Comparison of ENCODE assay signal across 23 cellular contexts in genomic region chr9:95413793-95414192, GRCh38.
A peak's percentile ranks its signal among the peaks of the same experiment; 100 is the strongest.
DNase-seq lines count a peak whose midpoint lies in the region; ATAC-seq, FAIRE-seq and TF ChIP-seq lines count a peak whose summit lies in the region.
"Had no signal": no experiment of that assay in that cellular context is flagged by ENCODE, and none has a peak within 500 bp of the region (broad histone marks: within the 10 kb centered on the region; RNA-seq: fewer than 3 reads in every experiment).

No MANE protein-coding gene starts in this region.

- ATAC-seq in A549: no peak
- no peak for ATAC-seq in IMR-90 (ENCODE audit: low read depth)
- no peak for ATAC-seq in WTC11
- ATAC-seq in GM21576 (IDR thresholded peaks at IDR 0.05; ENCODE audit: unreplicated experiment): no peak
- ATAC-seq: GM12878, K562 had no signal

- H3K79me1 ChIP-seq in IMR-90 (ENCODE audit: low read depth in 1 of 2, low read length in 2 of 2): no peaks in the 10 kb centered on the region

- H3K27ac ChIP-seq in A549 (peak overlapping the region; percentile 21 to 44; a peak in 4 of 6 replicates), IMR-90 (ENCODE audit: insufficient read depth, low read length) (no peak overlapping the region)
- H3K27ac ChIP-seq in CD4-positive, alpha-beta memory T cell (ENCODE audit: low read depth, low read length): no peak overlapping the region
- H3K27ac ChIP-seq: BLaER1 treated with 17β-estradiol and CSF1 and Interleukin-3, amounts not matched to agents 10 nM and 100 nM; GM23248; HL-60 had no signal

- WGBS in A549 (ENCODE audit: missing lambda C conversion rate): 54% methylated on average over 2 of the region's 2 CpGs
- no CpG with 5 or more reads among the region's 2 CpGs for WGBS in IMR-90 (ENCODE audit: extremely low coverage in 2 of 2, insufficient read length in 1 of 2), 2 experiments

- H3K14ac ChIP-seq in IMR-90 (replicated peaks; ENCODE audit: low read depth, low read length): 0 out of 2 replicates have a peak overlapping the region, but pooled peaks have one; percentile 58

- TF ChIP-seq CTCF in A549 (IDR thresholded peaks at IDR 0.05) (no peak), IMR-90 (conservative IDR thresholded peaks at IDR 0.05; ENCODE audit: low read depth, low read length) (no peak), WTC11 (IDR thresholded peaks at IDR 0.05) (no peak)

- H3K9me3 ChIP-seq in A549: no peaks in the 10 kb centered on the region
- H3K9me3 ChIP-seq in IMR-90 (ENCODE audit: control insufficient read depth, insufficient read depth, low read length): no peaks in the 10 kb centered on the region
- H3K9me3 ChIP-seq in CD4-positive, alpha-beta memory T cell (ENCODE audit: control insufficient read depth in 1 of 2, low read length in 2 of 2): no peaks in the 10 kb centered on the region
- H3K9me3 ChIP-seq: HAP-1 had no signal

- H2AK5ac ChIP-seq in IMR-90 (ENCODE audit: low read depth, low read length): peak overlapping the region; percentile 38; the same call in 1 of the 2 replicates

- H3K27me3 ChIP-seq in IMR-90 (ENCODE audit: control insufficient read depth, insufficient read depth, low read length): no peaks in the 10 kb centered on the region
- H3K27me3 ChIP-seq in CD4-positive, alpha-beta memory T cell (ENCODE audit: insufficient read depth, low read length): no peaks in the 10 kb centered on the region
- H3K27me3 ChIP-seq: BLaER1 treated with 17β-estradiol and CSF1 and Interleukin-3, amounts not matched to agents 10 nM and 100 nM had no signal

- CTCF ChIA-PET in A549 (lab: Yijun Ruan, JAX) (no interaction called here), IMR-90 (lab: Yijun Ruan, JAX) (no interaction called here), WTC11 (lab: Charles Lee) (no interaction called here)
- CTCF ChIA-PET in activated CD4-positive, alpha-beta memory T cell treated with anti-CD3 and anti-CD28 coated beads, Interleukin-2, amount 10 ng/mL, durations not matched to agents 7 days and 5 days (lab: Charles Lee): no interaction called here
- CTCF ChIA-PET in CD4-positive, alpha-beta memory T cell (lab: Charles Lee; ENCODE audit: partially characterized antibody): no interaction called here

- H2BK20ac ChIP-seq in IMR-90 (ENCODE audit: low read depth, low read length): no peak overlapping the region

- H3K23ac ChIP-seq in IMR-90 (ENCODE audit: low read depth, low read length): no peak overlapping the region

- TF ChIP-seq POLR2A in A549 (IDR thresholded peaks at IDR 0.05; ENCODE audit: low read length): no peak
- no peak for TF ChIP-seq POLR2A in IMR-90 (IDR thresholded peaks at IDR 0.05; ENCODE audit: low read depth, low read length)

- no peaks in the 10 kb centered on the region for H3K9me3 Mint-ChIP-seq in WTC11
- peaks cover 2% of the 10 kb centered on the region for H3K9me3 Mint-ChIP-seq in activated CD4-positive, alpha-beta memory T cell treated with anti-CD3 and anti-CD28 coated beads, Interleukin-2, amount 10 ng/mL, durations not matched to agents 7 days and 5 days
- H3K9me3 Mint-ChIP-seq in CD4-positive, alpha-beta memory T cell: peaks cover 0 to 7% (median 5%) of the 10 kb centered on the region in 8 donors

- peak overlapping the region; percentile 12 for H2BK120ac ChIP-seq in IMR-90 (ENCODE audit: low read depth, low read length)

- peaks cover 25% of the 10 kb centered on the region for H3K4me1 Mint-ChIP-seq in WTC11
- no peaks in the 10 kb centered on the region for H3K4me1 Mint-ChIP-seq in activated CD4-positive, alpha-beta memory T cell treated with anti-CD3 and anti-CD28 coated beads, Interleukin-2, amount 10 ng/mL, durations not matched to agents 7 days and 5 days
- H3K4me1 Mint-ChIP-seq in CD4-positive, alpha-beta memory T cell: peaks cover 0 to 1% (median 0%) of the 10 kb centered on the region in 4 donors
- H3K4me1 Mint-ChIP-seq: B cell; CD8-positive, alpha-beta memory T cell had no signal

- POLR2A ChIA-PET in A549 (lab: Yijun Ruan, JAX) (no interaction called here), IMR-90 (lab: Charles Lee; ENCODE audit: unreplicated experiment) (no interaction called here), WTC11 (lab: Charles Lee) (no interaction called here)
- POLR2A ChIA-PET in activated CD4-positive, alpha-beta memory T cell treated with anti-CD3 and anti-CD28 coated beads, Interleukin-2, amount 10 ng/mL, durations not matched to agents 7 days and 5 days (lab: Charles Lee): no interaction called here
- POLR2A ChIA-PET in CD4-positive, alpha-beta memory T cell (lab: Charles Lee; ENCODE audit: partially characterized antibody): no interaction called here

- H3K56ac ChIP-seq in IMR-90 (ENCODE audit: extremely low read depth, insufficient read depth, low read length): no peak overlapping the region

- no peak overlapping the region for H3K18ac ChIP-seq in IMR-90 (ENCODE audit: low read depth, low read length)

- H3K4me3 ChIP-seq in A549: no peak overlapping the region
- no peak overlapping the region for H3K4me3 ChIP-seq in IMR-90 (ENCODE audit: insufficient read depth, low read depth, low read length)
- H3K4me3 ChIP-seq in CD4-positive, alpha-beta memory T cell (ENCODE audit: low read length in 2 of 2): no peak overlapping the region
- H3K4me3 ChIP-seq: BLaER1 treated with 17β-estradiol and CSF1 and Interleukin-3, amounts not matched to agents 10 nM and 100 nM; GM12878; GM23248; HAP-1; K562 had no signal

- in situ Hi-C loops in IMR-90 (cut with MboI; ENCODE audit: low sequenced_read_pairs): no loop called here

- H3K9ac ChIP-seq in IMR-90 (ENCODE audit: low read depth, low read length): no peak overlapping the region
- H3K9ac ChIP-seq: BLaER1 treated with 17β-estradiol and CSF1 and Interleukin-3, amounts not matched to agents 10 nM and 100 nM; GM23248 had no signal

- BruUV-seq in IMR-90 (replicated peaks; lab: Mats Ljungman, UMichigan): no TSS peak

- peak overlapping the region; percentile 55; the same call in 1 of the 2 replicates for H3K4ac ChIP-seq in IMR-90 (ENCODE audit: low read depth, low read length)

- H3K4me2 ChIP-seq in A549 (peak overlapping the region; percentile 30; the same call in 2 of the 3 replicates), IMR-90 (ENCODE audit: low read depth, low read length) (no peak overlapping the region)
- H3K4me2 ChIP-seq: BLaER1 treated with 17β-estradiol and CSF1 and Interleukin-3, amounts not matched to agents 10 nM and 100 nM had no signal

- no peak overlapping the region for H2BK5ac ChIP-seq in IMR-90 (ENCODE audit: low read depth, low read length, poor library complexity, severe bottlenecking)

- H4K20me1 ChIP-seq in IMR-90 (ENCODE audit: insufficient read depth, low read length): no peaks in the 10 kb centered on the region
- H4K20me1 ChIP-seq: BLaER1 treated with 17β-estradiol and CSF1 and Interleukin-3, amounts not matched to agents 10 nM and 100 nM had no signal

- dilution Hi-C loops in IMR-90 (cut with HindIII; ENCODE audit: low sequenced_read_pairs, unreplicated experiment): no loop called here

- no peak for DNase-seq in A549 (ENCODE audit: low read depth in 1 of 2, low spot score in 1 of 2)
- no peak for DNase-seq in IMR-90
- peak; percentile 65 for DNase-seq in NCI-H748 (lab: John Stamatoyannopoulos, UW; ENCODE audit: unreplicated experiment)
- no peak for DNase-seq in WTC11 (ENCODE audit: low spot score)
- DNase-seq in activated CD4-positive, alpha-beta memory T cell treated with anti-CD3 and anti-CD28 coated beads, Interleukin-2, amount 10 ng/mL, durations not matched to agents 7 days and 5 days: no peak
- DNase-seq in CD4-positive, alpha-beta memory T cell: no peak
- no peak for DNase-seq in SHP77 treated with DMSO at 0.1 percent for 48 hours (lab: John Stamatoyannopoulos, UW)
- DNase-seq: 8988T; CD8-positive, alpha-beta memory T cell; COR-L47; DMS 273 treated with DMSO at 0.1 percent for 48 hours; DMS53; DND-41; EL; GM23248 had no signal

- H3K36me3 ChIP-seq in IMR-90 (ENCODE audit: control insufficient read depth, insufficient read depth, low read length): no peaks in the 10 kb centered on the region
- no peaks in the 10 kb centered on the region for H3K36me3 ChIP-seq in CD4-positive, alpha-beta memory T cell (ENCODE audit: insufficient read depth, low read length)
- H3K36me3 ChIP-seq: BLaER1 treated with 17β-estradiol and CSF1 and Interleukin-3, amounts not matched to agents 10 nM and 100 nM; HAP-1 had no signal

- no peak overlapping the region for H2AK9ac ChIP-seq in IMR-90 (replicated peaks; ENCODE audit: low read depth, low read length, poor library complexity)

- no peak overlapping the region for H4K5ac ChIP-seq in IMR-90 (ENCODE audit: low read depth, low read length)

- FAIRE-seq in A549 (lab: Jason Lieb, UNC): no peak
- FAIRE-seq: GM12878, GM19239, K562 had no signal

- TF ChIP-seq RAD21 in A549 (conservative IDR thresholded peaks at IDR 0.05 in 1 of 2, IDR thresholded peaks at IDR 0.05 in 1 of 2): no peak
- no peak for TF ChIP-seq RAD21 in IMR-90 (IDR thresholded peaks at IDR 0.05; ENCODE audit: low read length)

- TF ChIP-seq EP300 in A549 (IDR thresholded peaks at IDR 0.05): no peak

- H2BK15ac ChIP-seq in IMR-90 (ENCODE audit: low read depth, low read length): no peak overlapping the region

- H4K91ac ChIP-seq in IMR-90 (ENCODE audit: insufficient read depth, low read depth, low read length): no peak overlapping the region

- peaks cover 52% of the 10 kb centered on the region for H3K4me1 ChIP-seq in A549
- H3K4me1 ChIP-seq in IMR-90 (ENCODE audit: control insufficient read depth, insufficient read depth, low read length): peaks cover 5% of the 10 kb centered on the region
- no peaks in the 10 kb centered on the region for H3K4me1 ChIP-seq in CD4-positive, alpha-beta memory T cell (ENCODE audit: insufficient read depth, low read length)

- 0 out of 2 replicates have a peak overlapping the region, but pooled peaks have one; percentile 1 for H3K27ac Mint-ChIP-seq in WTC11
- H3K27ac Mint-ChIP-seq in activated CD4-positive, alpha-beta memory T cell treated with anti-CD3 and anti-CD28 coated beads, Interleukin-2, amount 10 ng/mL, durations not matched to agents 7 days and 5 days: no peak overlapping the region
- H3K27ac Mint-ChIP-seq in CD4-positive, alpha-beta memory T cell: no peak overlapping the region
- H3K27ac Mint-ChIP-seq: B cell; CD8-positive, alpha-beta memory T cell had no signal

- no peak overlapping the region for H3K4me3 Mint-ChIP-seq in WTC11
- no peak overlapping the region for H3K4me3 Mint-ChIP-seq in activated CD4-positive, alpha-beta memory T cell treated with anti-CD3 and anti-CD28 coated beads, Interleukin-2, amount 10 ng/mL, durations not matched to agents 7 days and 5 days
- H3K4me3 Mint-ChIP-seq in CD4-positive, alpha-beta memory T cell: no peak overlapping the region
- H3K4me3 Mint-ChIP-seq: B cell; CD8-positive, alpha-beta memory T cell had no signal

- H3K9me1 ChIP-seq in IMR-90 (ENCODE audit: insufficient read depth, low read length): peaks cover 3% of the 10 kb centered on the region; the same call in 1 of the 2 replicates

- no peaks in the 10 kb centered on the region for H3K27me3 Mint-ChIP-seq in WTC11 (ENCODE audit: low read depth)
- peaks cover 7% of the 10 kb centered on the region for H3K27me3 Mint-ChIP-seq in activated CD4-positive, alpha-beta memory T cell treated with anti-CD3 and anti-CD28 coated beads, Interleukin-2, amount 10 ng/mL, durations not matched to agents 7 days and 5 days
- peaks cover 7% of the 10 kb centered on the region in 2 donors for H3K27me3 Mint-ChIP-seq in CD4-positive, alpha-beta memory T cell

- intact Hi-C loops in IMR-90 (cut with micrococcal nuclease): no loop called here
- intact Hi-C loops in CD4-positive, alpha-beta memory T cell (cut with micrococcal nuclease): no loop called here

- no peak overlapping the region for H4K8ac ChIP-seq in IMR-90 (ENCODE audit: low read depth in 2 of 2, low read length in 2 of 2)

- H2AFZ ChIP-seq in IMR-90 (replicated peaks; ENCODE audit: low read length, poor library complexity): no peak overlapping the region
- H2AFZ ChIP-seq: GM23248 had no signal

- H3K36me3 Mint-ChIP-seq in WTC11: no peaks in the 10 kb centered on the region
- peaks cover 3% of the 10 kb centered on the region for H3K36me3 Mint-ChIP-seq in activated CD4-positive, alpha-beta memory T cell treated with anti-CD3 and anti-CD28 coated beads, Interleukin-2, amount 10 ng/mL, durations not matched to agents 7 days and 5 days (ENCODE audit: low read depth)
- no peaks in the 10 kb centered on the region for H3K36me3 Mint-ChIP-seq in CD4-positive, alpha-beta memory T cell

Comparison
In these comparisons a context has a peak if more than half of its experiments do, and no peak if none do; other contexts are left out.
1. H3K27ac ChIP-seq: peak in A549 (2 of 2); none in IMR-90 (single experiment) and CD4-positive, alpha-beta memory T cell (single experiment).